In genomic region chr9:83020864-83021263, GRCh38 we compare ENCODE assay signal across 23 cellular contexts. TPM values are rescaled to one million over a fixed set of nuclear protein-coding genes. Genes with fewer than 3 reads are reported as not detected.
DNase-seq lines count a peak whose midpoint lies in the region; ATAC-seq and TF ChIP-seq lines count a peak whose summit lies in the region.
"Had no signal": no experiment of that assay in that cellular context is flagged by ENCODE, and none has a peak within 500 bp of the region (broad histone marks: within the 10 kb centered on the region; RNA-seq: fewer than 3 reads in every experiment).

No MANE protein-coding gene starts in this region.

- H4K20me1 ChIP-seq in Karpas-422 (ENCODE audit: insufficient read depth, low read depth, low read length) (no peaks in the 10 kb centered on the region), PC-3 (ENCODE audit: low read length) (no peaks in the 10 kb centered on the region)
- H4K20me1 ChIP-seq: BLaER1 had no signal

- no peaks in the 10 kb centered on the region for H3K9me2 ChIP-seq in Karpas-422 (replicated peaks; ENCODE audit: insufficient read depth, low read length)
- H3K9me2 ChIP-seq in PC-3 (replicated peaks; ENCODE audit: low read length): no peaks in the 10 kb centered on the region

- no peak overlapping the region for H3K4me2 ChIP-seq in Karpas-422 (ENCODE audit: low read depth, low read length, poor library complexity, severe bottlenecking)
- H3K4me2 ChIP-seq in PC-3 (ENCODE audit: low read length): no peak overlapping the region
- H3K4me2 ChIP-seq: BLaER1 had no signal

- no peak overlapping the region for H2AFZ ChIP-seq in Karpas-422 (ENCODE audit: low read length)
- no peak overlapping the region for H2AFZ ChIP-seq in PC-3 (ENCODE audit: low read length)

- H3K79me2 ChIP-seq in Karpas-422 (ENCODE audit: low read length) (no peaks in the 10 kb centered on the region), PC-3 (ENCODE audit: low read length) (no peaks in the 10 kb centered on the region)

- no peak overlapping the region for H3K4me3 Mint-ChIP-seq in T-cell
- H3K4me3 Mint-ChIP-seq: CD14-positive monocyte; CD4-positive, alpha-beta memory T cell; CD4-positive, CD25-positive, alpha-beta regulatory T cell; CD8-positive, alpha-beta memory T cell had no signal

- H3K9ac ChIP-seq in Karpas-422 (ENCODE audit: low read length) (no peak overlapping the region), PC-3 (ENCODE audit: low read length) (no peak overlapping the region)
- H3K9ac ChIP-seq: BLaER1 had no signal

- POLR2A ChIA-PET in PC-3 (lab: Charles Lee; ENCODE audit: unreplicated experiment): no interaction called here
- POLR2A ChIA-PET in T-cell (lab: Charles Lee): no interaction called here

- no peaks in the 10 kb centered on the region for H3K36me3 Mint-ChIP-seq in T-cell
- H3K36me3 Mint-ChIP-seq: CD14-positive monocyte; CD4-positive, alpha-beta memory T cell; CD4-positive, CD25-positive, alpha-beta regulatory T cell; CD8-positive, alpha-beta memory T cell had no signal

- DNase-seq in Karpas-422: no peak
- peak; percentile 53 for DNase-seq in PC-3
- no peak for DNase-seq in T-cell
- no peak for DNase-seq in epidermal melanocyte (ENCODE audit: insufficient read length, low spot score)
- DNase-seq: 8988T; ACHN; BE2C; C1 segment of cervical spinal cord; CD4-positive, alpha-beta memory T cell; CD4-positive, CD25-positive, alpha-beta regulatory T cell; CD8-positive, alpha-beta memory T cell; COR-L47; DMS 273 treated with DMSO at 0.1 percent for 48 hours; DMS153; DMS53; DMS79; DND-41; GF-D8 had no signal

- no peak for TF ChIP-seq CTCF in PC-3 (conservative IDR thresholded peaks at IDR 0.05; ENCODE audit: low read depth, low read length)
- TF ChIP-seq CTCF in VCaP (conservative IDR thresholded peaks at IDR 0.05): no peak

- H3K36me3 ChIP-seq in Karpas-422 (ENCODE audit: insufficient read depth, low read length) (no peaks in the 10 kb centered on the region), PC-3 (ENCODE audit: low read depth, low read length) (no peaks in the 10 kb centered on the region; the same call in 1 of the 2 replicates)
- H3K36me3 ChIP-seq: BE2C, BLaER1 had no signal

- BruUV-seq in PC-3 (replicated peaks; lab: Mats Ljungman, UMichigan): no TSS peak

- no peak overlapping the region for H3K27ac Mint-ChIP-seq in T-cell
- H3K27ac Mint-ChIP-seq: CD14-positive monocyte; CD4-positive, alpha-beta memory T cell; CD4-positive, CD25-positive, alpha-beta regulatory T cell; CD8-positive, alpha-beta memory T cell had no signal

- H3K9me3 ChIP-seq in Karpas-422 (ENCODE audit: low read length) (no peaks in the 10 kb centered on the region), PC-3 (ENCODE audit: low read length) (no peaks in the 10 kb centered on the region)
- H3K9me3 ChIP-seq: BE2C had no signal

- no peaks in the 10 kb centered on the region for H3K27me3 ChIP-seq in Karpas-422 (ENCODE audit: low read length)
- H3K27me3 ChIP-seq in PC-3 (ENCODE audit: low read length): no peaks in the 10 kb centered on the region
- H3K27me3 ChIP-seq: BE2C, BLaER1 had no signal

- H3K27me3 Mint-ChIP-seq in T-cell: no peaks in the 10 kb centered on the region
- H3K27me3 Mint-ChIP-seq: CD4-positive, alpha-beta memory T cell; CD4-positive, CD25-positive, alpha-beta regulatory T cell had no signal

- intact Hi-C loops in PC-3 (cut with micrococcal nuclease): no loop called here

- peaks cover 0 to 2% (median 0%) of the 10 kb centered on the region in 3 donors for H3K9me3 Mint-ChIP-seq in T-cell

- no peaks in the 10 kb centered on the region for H3F3A ChIP-seq in PC-3 (ENCODE audit: low read length, unreplicated experiment)

- peak overlapping the region; percentile 74 for H3K27ac ChIP-seq in Karpas-422 (ENCODE audit: low read length)
- H3K27ac ChIP-seq in PC-3 (ENCODE audit: low read length): no peak overlapping the region
- H3K27ac ChIP-seq in VCaP: peak overlapping the region; percentile 11; the same call in 1 of the 2 replicates
- H3K27ac ChIP-seq: BLaER1 had no signal

- no peaks in the 10 kb centered on the region for H3K4me1 Mint-ChIP-seq in T-cell
- H3K4me1 Mint-ChIP-seq: CD14-positive monocyte; CD4-positive, alpha-beta memory T cell; CD4-positive, CD25-positive, alpha-beta regulatory T cell; CD8-positive, alpha-beta memory T cell had no signal

- CTCF ChIA-PET in PC-3 (lab: Charles Lee): no interaction called here
- CTCF ChIA-PET in T-cell (lab: Charles Lee): no interaction called here

- no peak overlapping the region for H3K4me3 ChIP-seq in Karpas-422 (ENCODE audit: low read length)
- H3K4me3 ChIP-seq in PC-3 (ENCODE audit: low read length): no peak overlapping the region
- H3K4me3 ChIP-seq: BLaER1 had no signal

- peak; percentile 70 for ATAC-seq in PC-3
- no peak for ATAC-seq in T-cell (replicated peaks in 1 of 4)
- no peak for ATAC-seq in HG02973 (IDR thresholded peaks at IDR 0.05; ENCODE audit: unreplicated experiment)
- ATAC-seq in HG03354 (IDR thresholded peaks at IDR 0.05; ENCODE audit: poor library complexity, severe bottlenecking, unreplicated experiment): no peak

- H3K4me1 ChIP-seq in Karpas-422 (ENCODE audit: low read length) (peaks cover 49% of the 10 kb centered on the region), PC-3 (ENCODE audit: insufficient read depth, low read length) (no peaks in the 10 kb centered on the region)
- H3K4me1 ChIP-seq: BE2C, BLaER1 had no signal

RNA-seq across cellular contexts. Expression of gene RASEF, which starts 42.1 kb away (rescaled TPM):
- total RNA-seq in Karpas-422 (2014; rRNA removed; shearing (Covaris generic); ENCODE audit: low replicate concordance): 0.04 and 0.15 TPM in 2 replicates
- 12.3 and 14.7 TPM in 2 replicates for total RNA-seq in PC-3 (2014; rRNA removed)
- total RNA-seq in T-cell: under 1 TPM in 2 of 5 donors, not detected in 3; 0.09 to 0.16 TPM
- total RNA-seq: CD4-positive, alpha-beta memory T cell; CD4-positive, CD25-positive, alpha-beta regulatory T cell; CD8-positive, alpha-beta memory T cell had no signal

Comparison
In these comparisons a context has a peak if more than half of its experiments do, and no peak if none do; other contexts are left out.
1. RNA of gene RASEF, which starts 42.1 kb away (total RNA-seq): 12.3 to 14.7 TPM in PC-3; 0.04 to 0.15 TPM in Karpas-422 and 0.09 to 0.16 TPM in T-cell; every median in the first group is over 10 times any median in the second.